8 cellular contexts compared by ENCODE assay signal in the genomic region with DNA sequence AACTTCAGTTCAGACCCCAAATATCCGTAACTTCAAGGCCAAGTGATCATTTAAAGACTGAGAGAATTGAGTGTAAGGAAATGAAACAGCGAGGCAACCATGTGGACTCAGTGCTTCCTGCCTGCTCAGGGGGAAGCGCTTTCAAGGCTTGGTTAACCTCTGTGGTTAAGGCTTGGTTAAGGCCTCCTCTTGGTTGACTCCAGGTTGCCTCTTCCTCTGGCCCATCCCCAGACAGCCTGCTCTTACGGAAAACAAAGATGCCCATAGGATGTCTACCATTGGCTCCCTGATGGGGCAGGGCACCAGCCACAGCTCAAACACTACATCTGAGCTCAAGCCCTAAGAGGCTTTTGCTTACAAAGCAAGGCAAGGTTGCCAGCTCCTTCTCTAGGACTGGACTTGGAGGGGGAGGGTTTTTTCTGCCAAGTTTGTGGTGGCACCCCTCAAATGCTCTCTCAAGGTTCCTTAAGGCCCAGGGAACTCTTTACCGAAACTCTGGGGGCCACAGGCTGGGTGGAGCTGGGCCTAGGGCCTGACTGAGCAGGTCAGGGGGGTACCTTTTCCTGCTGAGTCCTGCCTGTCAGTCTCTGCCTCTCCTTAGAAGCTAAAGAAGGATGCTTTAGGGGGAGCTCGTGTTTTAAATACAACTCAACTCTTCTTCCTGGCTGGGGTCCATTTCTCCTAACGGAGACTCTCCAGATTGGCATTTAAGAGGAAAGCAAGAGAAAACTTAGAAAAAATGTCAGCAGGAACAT. TPM values are rescaled to one million over a fixed set of nuclear protein-coding genes. Genes with fewer than 3 reads are reported as not detected.
DNase-seq lines count a peak whose midpoint lies in the region; ATAC-seq and TF ChIP-seq lines count a peak whose summit lies in the region.

No MANE protein-coding gene starts in this region.

- H3K79me2 ChIP-seq in neural progenitor cell (ENCODE audit: low read depth), result no peaks in the 10 kb centered on the region

- H3K4me1 Mint-ChIP-seq in neural progenitor cell, result peaks cover 60% of the 10 kb centered on the region

- H3K9me3 ChIP-seq in BLaER1 (no peaks in the 10 kb centered on the region), neural progenitor cell (ENCODE audit: low read depth) (no peaks in the 10 kb centered on the region)

- H3K27ac ChIP-seq in BLaER1 (peak overlapping the region; percentile 51), neural progenitor cell (no peak overlapping the region)

- H3K27me3 ChIP-seq in BLaER1 (no peaks in the 10 kb centered on the region), neural progenitor cell (peaks cover 9% of the 10 kb centered on the region)

- H3K4me2 ChIP-seq in BLaER1 (peak overlapping the region; percentile 77), neural progenitor cell (no peak overlapping the region)

- peaks cover 16% of the 10 kb centered on the region for H3K27me3 Mint-ChIP-seq in neural progenitor cell (ENCODE audit: insufficient read depth, low read depth)

- H3K9me3 Mint-ChIP-seq in neural progenitor cell, result no peaks in the 10 kb centered on the region

- H2AFZ ChIP-seq in neural progenitor cell (replicated peaks), result no peak overlapping the region

- peak in 2 of 3 experiments; percentile 18 to 29 for DNase-seq in activated CD8-positive, alpha-beta memory T cell treated with anti-CD3 and anti-CD28 coated beads for 48 hours (ENCODE audit: low read depth in 2 of 3, low spot score in 2 of 3)
- DNase-seq in neural progenitor cell (ENCODE audit: low spot score), result no peak
- DNase-seq in NCI-H2107 treated with DMSO at 0.1 percent for 48 hours (lab: John Stamatoyannopoulos, UW; ENCODE audit: unreplicated experiment), result no peak
- no peak for DNase-seq in kidney glomerular epithelial cell (lab: John Stamatoyannopoulos, UW)
- DNase-seq in left cardiac atrium, result no peak

- peaks cover 46% of the 10 kb centered on the region for H3K36me3 Mint-ChIP-seq in neural progenitor cell

- no peak for TF ChIP-seq CTCF in neural progenitor cell (IDR thresholded peaks at IDR 0.05)

- H3K9ac ChIP-seq in BLaER1 (no peak overlapping the region), neural progenitor cell (no peak overlapping the region)

- H3K4me3 Mint-ChIP-seq in neural progenitor cell, result no peak overlapping the region

- H3F3A ChIP-seq in neural progenitor cell (ENCODE audit: low read depth), result peaks cover 29% of the 10 kb centered on the region

- peak overlapping the region; percentile 29 for H3K27ac Mint-ChIP-seq in neural progenitor cell

- H3K4me3 ChIP-seq in BLaER1 (no peak overlapping the region), neural progenitor cell (no peak overlapping the region)

- peak; percentile 97 for ATAC-seq in GM19438 (IDR thresholded peaks at IDR 0.05; ENCODE audit: low read depth, unreplicated experiment)
- ATAC-seq in HG03442 (IDR thresholded peaks at IDR 0.05; ENCODE audit: unreplicated experiment), result peak; percentile 93
- no peak for ATAC-seq in left cardiac atrium

- H3K4me1 ChIP-seq in BLaER1, result peaks cover 76% of the 10 kb centered on the region
- peaks cover 48% of the 10 kb centered on the region for H3K4me1 ChIP-seq in neural progenitor cell

- intact Hi-C loops in left cardiac atrium (cut with DNase I), result no loop called here

- H3K36me3 ChIP-seq in BLaER1 (no peaks in the 10 kb centered on the region), neural progenitor cell (peaks cover under 1% of the 10 kb centered on the region)

- H4K20me1 ChIP-seq in BLaER1, result no peaks in the 10 kb centered on the region
- H4K20me1 ChIP-seq in neural progenitor cell (ENCODE audit: low read depth), result peaks cover 56% of the 10 kb centered on the region

RNA-seq across cellular contexts. Expression of a gene that starts 13.7 kb away (rescaled TPM):
- 69.1 and 330 TPM in 2 replicates for total RNA-seq in neural progenitor cell (ENCODE audit: low replicate concordance)
- not detected for total RNA-seq in left cardiac atrium

RNA-seq across cellular contexts. Expression of a gene that starts 27.1 kb away (rescaled TPM):
- total RNA-seq in neural progenitor cell (ENCODE audit: low replicate concordance) (87.5 and 115 TPM in 2 replicates), left cardiac atrium (10 to 100 TPM; 47.9 to 54.9 TPM)

Comparison
In these comparisons a context has a peak if more than half of its experiments do, and no peak if none do; other contexts are left out.
1. ATAC-seq: peak in GM19438 (single experiment) and HG03442 (single experiment); none in left cardiac atrium (0 of 2).
2. DNase-seq: peak in activated CD8-positive, alpha-beta memory T cell treated with anti-CD3 and anti-CD28 coated beads for 48 hours (2 of 3); none in neural progenitor cell (single experiment), NCI-H2107 treated with DMSO at 0.1 percent for 48 hours (single experiment), kidney glomerular epithelial cell (single experiment) and left cardiac atrium (single experiment).
3. RNA of a gene that starts 13.7 kb away (total RNA-seq): 69.1 to 330 TPM in neural progenitor cell; not detected in left cardiac atrium; every median in the first group is over 10 times any median in the second.